Comparison of ENCODE assay signal across 9 cellular contexts in genomic region chr22:50218996-50219727, GRCh38. TPM values are rescaled to one million over a fixed set of nuclear protein-coding genes. Genes with fewer than 3 reads are reported as not detected.
DNase-seq lines count a peak whose midpoint lies in the region; ATAC-seq and TF ChIP-seq lines count a peak whose summit lies in the region.
"Had no signal": no experiment of that assay in that cellular context is flagged by ENCODE, and none has a peak within 500 bp of the region (broad histone marks: within the 10 kb centered on the region; RNA-seq: fewer than 3 reads in every experiment).

No MANE protein-coding gene starts in this region.

- peaks cover 18% of the 10 kb centered on the region for H3K36me3 Mint-ChIP-seq in chondrocyte (ENCODE audit: low read depth)
- peaks cover 0 to 44% (median 15%) of the 10 kb centered on the region in 3 donors for H3K36me3 Mint-ChIP-seq in naive thymus-derived CD8-positive, alpha-beta T cell

- peaks cover 7% of the 10 kb centered on the region for H3K4me1 Mint-ChIP-seq in chondrocyte (ENCODE audit: low read depth)
- H3K4me1 Mint-ChIP-seq in naive thymus-derived CD8-positive, alpha-beta T cell: peaks cover 0 to 11% (median 6%) of the 10 kb centered on the region in 4 donors

- no peaks in the 10 kb centered on the region for H3K27me3 Mint-ChIP-seq in chondrocyte (ENCODE audit: low read depth)
- no peaks in the 10 kb centered on the region for H3K27me3 Mint-ChIP-seq in naive thymus-derived CD8-positive, alpha-beta T cell
- H3K27me3 Mint-ChIP-seq: activated naive CD4-positive, alpha-beta T cell treated with anti-CD3 and anti-CD28 coated beads, Interleukin-2, amount 50 U/mL, for 24 hours had no signal

- POLR2A ChIA-PET in naive thymus-derived CD8-positive, alpha-beta T cell (lab: Charles Lee): interaction anchor here (0.9 kb wide), 1 partner anchor 29 kb away, joined by 4 read pairs; no protein-coding TSS in a partner anchor

- no peaks in the 10 kb centered on the region for H3K9me3 Mint-ChIP-seq in chondrocyte (ENCODE audit: low read depth)
- H3K9me3 Mint-ChIP-seq in naive thymus-derived CD8-positive, alpha-beta T cell: no peaks in the 10 kb centered on the region
- H3K9me3 Mint-ChIP-seq: activated naive CD4-positive, alpha-beta T cell treated with anti-CD3 and anti-CD28 coated beads, Interleukin-2, amount 50 U/mL, for 24 hours had no signal

- ATAC-seq in naive thymus-derived CD8-positive, alpha-beta T cell: no peak
- no peak for ATAC-seq in HG02852 (IDR thresholded peaks at IDR 0.05; ENCODE audit: unreplicated experiment)

- DNase-seq in EL: peak; percentile 45
- peak; percentile 36 for DNase-seq in NCI-H2107 treated with DMSO at 0.1 percent for 48 hours (lab: John Stamatoyannopoulos, UW; ENCODE audit: unreplicated experiment)
- DNase-seq in chondrocyte (ENCODE audit: low spot score): peak; percentile 95
- peak; percentile 63 to 94 for DNase-seq in lung microvascular endothelial cell (ENCODE audit: low read depth in 2 of 2)
- no peak for DNase-seq in naive thymus-derived CD8-positive, alpha-beta T cell
- no peak for DNase-seq in activated T-cell treated with anti-CD3 and anti-CD28 coated beads for 4 hours
- DNase-seq in activated T-cell treated with anti-CD3 and anti-CD28 coated beads, Interleukin-2, amount 50 U/mL, for 48 hours: no peak

- peak overlapping the region; percentile 17 for H3K27ac Mint-ChIP-seq in chondrocyte (ENCODE audit: unreplicated experiment)
- peak overlapping the region in 3 of 10 donors; percentile 51 to 84 (median 79) for H3K27ac Mint-ChIP-seq in naive thymus-derived CD8-positive, alpha-beta T cell
- H3K27ac Mint-ChIP-seq: activated naive CD4-positive, alpha-beta T cell treated with anti-CD3 and anti-CD28 coated beads, Interleukin-2, amount 50 U/mL, for 24 hours had no signal

- H3K4me3 Mint-ChIP-seq in chondrocyte (ENCODE audit: unreplicated experiment): no peak overlapping the region
- H3K4me3 Mint-ChIP-seq in naive thymus-derived CD8-positive, alpha-beta T cell: no peak overlapping the region
- H3K4me3 Mint-ChIP-seq: activated naive CD4-positive, alpha-beta T cell treated with anti-CD3 and anti-CD28 coated beads, Interleukin-2, amount 50 U/mL, for 24 hours had no signal

- TF ChIP-seq CTCF in chondrocyte (IDR thresholded peaks at IDR 0.05): no peak

RNA-seq across cellular contexts. Expression of gene SELENOO, which starts 18.4 kb away (rescaled TPM):
- total RNA-seq in chondrocyte: 14.8 to 22.8 TPM (median 17.1 TPM) in 3 replicates
- total RNA-seq in lung microvascular endothelial cell: 14.1 and 14.4 TPM in 2 replicates
- total RNA-seq in naive thymus-derived CD8-positive, alpha-beta T cell: 10 to 100 TPM; 40.3 to 42.4 TPM
- polyA plus RNA-seq in naive thymus-derived CD8-positive, alpha-beta T cell: 1 to 10 TPM; 3.1 to 8.8 (median 5.2) TPM

RNA-seq across cellular contexts. Expression of gene TUBGCP6, which starts 25.7 kb away (rescaled TPM):
- total RNA-seq in chondrocyte (31.2 to 46.3 TPM (median 32.2 TPM) in 3 replicates), lung microvascular endothelial cell (11.8 and 21.2 TPM in 2 replicates)
- 100 to 1,000 TPM; 153 to 156 TPM for total RNA-seq in naive thymus-derived CD8-positive, alpha-beta T cell
- polyA plus RNA-seq in naive thymus-derived CD8-positive, alpha-beta T cell: 10 to 100 TPM in 2 of 3 donors, 1 to 10 TPM in 1; 9.3 to 25.2 (median 17.3) TPM

RNA-seq across cellular contexts. Expression of gene HDAC10, which starts 31.9 kb away (rescaled TPM):
- total RNA-seq in chondrocyte: 29.1 to 36.8 TPM (median 35.3 TPM) in 3 replicates
- 9.4 and 11.3 TPM in 2 replicates for total RNA-seq in lung microvascular endothelial cell
- total RNA-seq in naive thymus-derived CD8-positive, alpha-beta T cell: 100 to 1,000 TPM; 107 to 114 TPM
- polyA plus RNA-seq in naive thymus-derived CD8-positive, alpha-beta T cell: 1 to 10 TPM; 5.4 to 7.8 (median 6.4) TPM

RNA-seq across cellular contexts. Expression of gene TRABD, which starts 33.4 kb away (rescaled TPM):
- total RNA-seq in chondrocyte (18.5 to 20.5 TPM (median 20.2 TPM) in 3 replicates), lung microvascular endothelial cell (11.3 and 13.7 TPM in 2 replicates)
- total RNA-seq in naive thymus-derived CD8-positive, alpha-beta T cell: 100 to 1,000 TPM; 103 to 113 TPM
- polyA plus RNA-seq in naive thymus-derived CD8-positive, alpha-beta T cell: 10 to 100 TPM; 28.7 to 46.7 (median 31.2) TPM

RNA-seq across cellular contexts. Expression of gene MAPK12, which starts 42.3 kb away (rescaled TPM):
- total RNA-seq in chondrocyte: 34.6 to 46.6 TPM (median 44.7 TPM) in 3 replicates
- total RNA-seq in lung microvascular endothelial cell: 37.0 and 53.6 TPM in 2 replicates
- 1 to 10 TPM; 2.1 to 2.9 TPM for total RNA-seq in naive thymus-derived CD8-positive, alpha-beta T cell
- under 1 TPM in 2 of 3 donors, not detected in 1; 0.02 to 0.03 TPM for polyA plus RNA-seq in naive thymus-derived CD8-positive, alpha-beta T cell

Comparison
In these comparisons a context has a peak if more than half of its experiments do, and no peak if none do; other contexts are left out.
1. DNase-seq: peak in EL (single experiment), NCI-H2107 treated with DMSO at 0.1 percent for 48 hours (single experiment), chondrocyte (single experiment) and lung microvascular endothelial cell (2 of 2); none in naive thymus-derived CD8-positive, alpha-beta T cell (0 of 10), activated T-cell treated with anti-CD3 and anti-CD28 coated beads for 4 hours (single experiment) and activated T-cell treated with anti-CD3 and anti-CD28 coated beads, Interleukin-2, amount 50 U/mL, for 48 hours (0 of 2).